ENCODE assay signal across 13 cellular contexts in the genomic region with DNA sequence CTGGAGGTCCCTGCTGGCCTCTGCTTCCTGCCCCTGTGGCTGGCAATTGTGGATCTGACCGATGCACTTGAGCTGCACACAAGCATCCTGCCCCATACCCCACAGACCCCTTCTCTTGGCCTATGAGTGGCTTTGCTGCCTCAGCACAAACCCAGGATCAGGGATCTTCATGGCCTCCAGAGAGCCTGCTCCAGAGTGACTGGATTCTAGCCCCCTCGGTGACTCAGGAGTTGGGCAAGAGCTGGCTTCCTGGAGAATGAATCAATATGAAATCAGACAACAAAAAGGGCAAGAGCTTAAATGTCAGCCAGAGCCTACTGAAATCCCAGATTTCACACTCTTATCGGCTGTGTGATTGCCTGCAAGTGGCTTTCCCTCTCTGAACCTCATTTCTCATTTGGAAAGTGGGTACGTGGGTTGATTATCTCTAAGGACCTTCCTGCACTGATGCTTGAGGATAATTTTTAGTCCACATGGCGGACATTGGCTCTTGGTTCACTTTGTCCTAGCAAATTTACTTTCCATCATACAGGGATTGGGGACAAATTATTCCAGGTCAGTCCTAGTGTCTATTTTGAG.
A peak's percentile ranks its signal among the peaks of the same experiment; 100 is the strongest.
DNase-seq lines count a peak whose midpoint lies in the region; FAIRE-seq and TF ChIP-seq lines count a peak whose summit lies in the region.
"Had no signal": no experiment of that assay in that cellular context is flagged by ENCODE, and none has a peak within 500 bp of the region (broad histone marks: within the 10 kb centered on the region; RNA-seq: fewer than 3 reads in every experiment).

No MANE protein-coding gene starts in this region.

- H3K4me1 Mint-ChIP-seq in astrocyte (ENCODE audit: low read depth, unreplicated experiment) = peaks cover 17% of the 10 kb centered on the region

- H4K20me1 ChIP-seq in astrocyte (ENCODE audit: insufficient read depth, low read length) = no peaks in the 10 kb centered on the region

- H3K27ac Mint-ChIP-seq in astrocyte (ENCODE audit: unreplicated experiment) = peak overlapping the region; percentile 68

- peaks cover 22% of the 10 kb centered on the region for H3K4me1 ChIP-seq in astrocyte (ENCODE audit: insufficient read depth, low read length)
- no peaks in the 10 kb centered on the region for H3K4me1 ChIP-seq in effector memory CD4-positive, alpha-beta T cell (ENCODE audit: control insufficient read depth, insufficient read depth, low read length, poor library complexity, severe bottlenecking)
- H3K4me1 ChIP-seq in testis = no peaks in the 10 kb centered on the region
- H3K4me1 ChIP-seq: suprapubic skin had no signal

- H3K36me3 Mint-ChIP-seq in astrocyte (ENCODE audit: low read depth, unreplicated experiment) = no peaks in the 10 kb centered on the region

- H3K4me3 ChIP-seq in astrocyte (ENCODE audit: insufficient read depth, low read depth, low read length) (no peak overlapping the region), kidney epithelial cell (ENCODE audit: low read depth, low read length) (no peak overlapping the region), testis (no peak overlapping the region), WERI-Rb-1 (ENCODE audit: low read depth, low read length) (no peak overlapping the region)
- no peak overlapping the region for H3K4me3 ChIP-seq in effector memory CD4-positive, alpha-beta T cell (ENCODE audit: insufficient read depth, low read depth, low read length, poor library complexity, severe bottlenecking)
- H3K4me3 ChIP-seq: suprapubic skin had no signal

- H3K27me3 ChIP-seq in astrocyte (ENCODE audit: insufficient read depth, low read length) = no peaks in the 10 kb centered on the region
- H3K27me3 ChIP-seq in kidney epithelial cell (ENCODE audit: control insufficient read depth, insufficient read depth, low read length) = no peaks in the 10 kb centered on the region
- H3K27me3 ChIP-seq in effector memory CD4-positive, alpha-beta T cell (replicated peaks; ENCODE audit: control insufficient read depth, insufficient read depth, low read length, poor library complexity, severe bottlenecking) = no peaks in the 10 kb centered on the region
- no peaks in the 10 kb centered on the region for H3K27me3 ChIP-seq in testis
- no peaks in the 10 kb centered on the region for H3K27me3 ChIP-seq in WERI-Rb-1 (ENCODE audit: insufficient read depth, low read depth, severe bottlenecking)
- H3K27me3 ChIP-seq: BE2C had no signal

- in situ Hi-C loops in ACHN (cut with HindIII; ENCODE audit: low pct_ligation_motif_present, low pct_unique_long_range_greater_than_20kb, low sequenced_read_pairs) = no loop called here

- H3K9me3 ChIP-seq in astrocyte (ENCODE audit: insufficient read depth, low read depth, low read length) = no peaks in the 10 kb centered on the region
- H3K9me3 ChIP-seq in effector memory CD4-positive, alpha-beta T cell (ENCODE audit: control insufficient read depth, low read length) = no peaks in the 10 kb centered on the region
- H3K9me3 ChIP-seq in testis = no peaks in the 10 kb centered on the region
- H3K9me3 ChIP-seq in WERI-Rb-1 (ENCODE audit: severe bottlenecking) = peaks cover 2% of the 10 kb centered on the region
- H3K9me3 ChIP-seq: BE2C, suprapubic skin had no signal

- H2AFZ ChIP-seq in astrocyte (ENCODE audit: low read depth, low read length) = peak overlapping the region; percentile 20

- no peaks in the 10 kb centered on the region for H3K79me2 ChIP-seq in astrocyte (ENCODE audit: insufficient read depth, low read length)

- H3K4me3 Mint-ChIP-seq in astrocyte (ENCODE audit: unreplicated experiment) = no peak overlapping the region
- H3K4me3 Mint-ChIP-seq: neural crest cell had no signal

- no peaks in the 10 kb centered on the region for H3K27me3 Mint-ChIP-seq in astrocyte (ENCODE audit: low read depth, unreplicated experiment)

- peak; percentile 71 for DNase-seq in ACHN
- DNase-seq in HS-27A (ENCODE audit: low read depth) = peak; percentile 86
- DNase-seq in astrocyte (ENCODE audit: low read depth) = peak; percentile 87
- DNase-seq in kidney epithelial cell (ENCODE audit: low read depth) = peak; percentile 63
- no peak for DNase-seq in effector memory CD4-positive, alpha-beta T cell
- no peak for DNase-seq in testis
- DNase-seq in WERI-Rb-1 = no peak
- no peak for DNase-seq in dermis blood vessel endothelial cell
- DNase-seq: activated effector memory CD4-positive, alpha-beta T cell treated with anti-CD3 and anti-CD28 coated beads, Interleukin-2, amount 50 U/mL, for 16 hours; BE2C; stimulated activated CD4-positive, alpha-beta T cell treated with anti-CD3 and anti-CD28 coated beads, Interleukin-4, amount 100 ng/mL, for 24 hours had no signal

- peaks cover 5% of the 10 kb centered on the region for H3K9me3 Mint-ChIP-seq in astrocyte (ENCODE audit: unreplicated experiment)

- WGBS in testis, 2 donors = 82 to 91% methylated on average over 5 of the region's 5 CpGs

- peak overlapping the region; percentile 70 for H3K4me2 ChIP-seq in astrocyte (ENCODE audit: low read length)

- H3K27ac ChIP-seq in astrocyte (ENCODE audit: low read depth, low read length) (peak overlapping the region; percentile 62), testis (no peak overlapping the region), WERI-Rb-1 (no peak overlapping the region)
- H3K27ac ChIP-seq in effector memory CD4-positive, alpha-beta T cell (ENCODE audit: insufficient read depth, low read length, poor library complexity, severe bottlenecking) = no peak overlapping the region
- H3K27ac ChIP-seq: suprapubic skin had no signal

- TF ChIP-seq POLR2A in testis (IDR thresholded peaks at IDR 0.05) = no peak

- TF ChIP-seq CTCF in astrocyte (IDR thresholded peaks at IDR 0.05; ENCODE audit: insufficient read depth, low read depth, low read length) (no peak), kidney epithelial cell (IDR thresholded peaks at IDR 0.05; ENCODE audit: insufficient read depth, low read length, poor library complexity, severe bottlenecking) (no peak), testis (IDR thresholded peaks at IDR 0.05) (no peak), WERI-Rb-1 (IDR thresholded peaks at IDR 0.05; ENCODE audit: low read depth, low read length) (no peak)

- peak overlapping the region; percentile 35 for H3K9ac ChIP-seq in astrocyte (ENCODE audit: low read length)

- intact Hi-C loops in testis (cut with DNase I; ENCODE audit: low total_unique reads) = no loop called here

- H3K36me3 ChIP-seq in astrocyte (ENCODE audit: insufficient read depth, low read length) (no peaks in the 10 kb centered on the region), kidney epithelial cell (ENCODE audit: control insufficient read depth, insufficient read depth, low read length) (no peaks in the 10 kb centered on the region), testis (ENCODE audit: low read depth, missing control alignments) (no peaks in the 10 kb centered on the region), WERI-Rb-1 (no peaks in the 10 kb centered on the region)
- no peaks in the 10 kb centered on the region for H3K36me3 ChIP-seq in effector memory CD4-positive, alpha-beta T cell (ENCODE audit: control insufficient read depth, insufficient read depth, low read length)
- H3K36me3 ChIP-seq: BE2C, suprapubic skin had no signal

- FAIRE-seq in astrocyte (lab: Jason Lieb, UNC) = peak; percentile 95

Comparison
In these comparisons a context has a peak if more than half of its experiments do, and no peak if none do; other contexts are left out.
1. DNase-seq: peak in ACHN (single experiment), HS-27A (single experiment), astrocyte (single experiment) and kidney epithelial cell (single experiment); none in effector memory CD4-positive, alpha-beta T cell (0 of 3), testis (single experiment), WERI-Rb-1 (single experiment) and dermis blood vessel endothelial cell (single experiment).